In genomic region chr12:76559277-76560082, GRCh38 we compare ENCODE assay signal across 8 cellular contexts. TPM values are rescaled to one million over a fixed set of nuclear protein-coding genes. Genes with fewer than 3 reads are reported as not detected.
DNase-seq lines count a peak whose midpoint lies in the region; ATAC-seq and TF ChIP-seq lines count a peak whose summit lies in the region.

Gene OSBPL8, minus strand, starts transcription at chr12:76559771. Its CDS starts 72,220 bp downstream, at chr12:76487551.

- peak within 1 kb of the TSS; percentile 95 for H3K4me2 ChIP-seq in KMS-11

- intact Hi-C loops in Panc1 (cut with micrococcal nuclease; ENCODE audit: unreplicated experiment) (no loop called here), esophagus muscularis mucosa (cut with DNase I) (no loop called here)

- H3K9ac ChIP-seq in KMS-11, result peak within 1 kb of the TSS; percentile 92

- no peaks in the 10 kb centered on the region for H3K27me3 ChIP-seq in KMS-11 (ENCODE audit: insufficient read depth, low read depth)
- no peaks in the 10 kb centered on the region for H3K27me3 ChIP-seq in Panc1 (ENCODE audit: control insufficient read depth, insufficient read depth, low read length)
- H3K27me3 ChIP-seq in esophagus muscularis mucosa, result no peaks in the 10 kb centered on the region

- no peaks in the 10 kb centered on the region for H4K20me1 ChIP-seq in KMS-11 (ENCODE audit: insufficient read depth)

- CTCF ChIA-PET in Panc1 (lab: Charles Lee), result no interaction called here

- H3K9me3 ChIP-seq in Panc1 (ENCODE audit: control insufficient read depth, insufficient read depth, low read depth, low read length) (no peaks in the 10 kb centered on the region), esophagus muscularis mucosa (no peaks in the 10 kb centered on the region)

- WGBS in esophagus muscularis mucosa, result 6% methylated on average over 13 of the region's 85 CpGs

- DNase-seq in DMS79 treated with DMSO at 0.1 percent for 48 hours (lab: John Stamatoyannopoulos, UW), result peak; percentile 84
- no peak for DNase-seq in Panc1 (ENCODE audit: low read depth, low spot score)
- peak; percentile 99 for DNase-seq in activated T-cell treated with anti-CD3 and anti-CD28 coated beads, Interleukin-2, amount 50 U/mL, for 48 hours
- DNase-seq in esophagus muscularis mucosa (ENCODE audit: extremely low spot score), result peak; percentile 99
- DNase-seq in myocyte (ENCODE audit: low read depth), result peak; percentile 95
- DNase-seq in stimulated activated CD8-positive, alpha-beta memory T cell treated with anti-CD3 and anti-CD28 coated beads, Interleukin-7, amount 100 ng/mL, for 48 hours (ENCODE audit: extremely low read depth in 1 of 2, low read depth in 1 of 2), result peak; percentile 92 to 93

- no TSS peak for BruUV-seq in Panc1 (replicated peaks; lab: Mats Ljungman, UMichigan)

- POLR2A ChIA-PET in Panc1 (lab: Charles Lee), result interaction anchor here (0.5 kb wide), 1 partner anchor 533 kb away, joined by 3 read pairs; no protein-coding TSS in a partner anchor

- no peak for TF ChIP-seq EP300 in esophagus muscularis mucosa (IDR thresholded peaks at IDR 0.05)

- H3K4me1 ChIP-seq in KMS-11 (ENCODE audit: low read depth, poor library complexity, severe bottlenecking), result peaks cover 19% of the 10 kb centered on the region
- peaks cover 19% of the 10 kb centered on the region for H3K4me1 ChIP-seq in Panc1 (ENCODE audit: control insufficient read depth, insufficient read depth, low read length)
- peaks cover 9 to 45% (median 30%) of the 10 kb centered on the region in 4 donors for H3K4me1 ChIP-seq in esophagus muscularis mucosa

- H3K4me3 ChIP-seq in KMS-11 (IDR thresholded peaks at IDR 0.05; ENCODE audit: insufficient read depth, low read depth, low read length) (no peak within 1 kb of the TSS), Panc1 (ENCODE audit: low read depth in 2 of 2, low read length in 2 of 2) (peak within 1 kb of the TSS; percentile 73 to 99), esophagus muscularis mucosa (peak within 1 kb of the TSS; percentile 79 to 94 (median 92))

- H3K27ac ChIP-seq in KMS-11 (peak within 1 kb of the TSS; percentile 82), Panc1 (ENCODE audit: low read length) (peak within 1 kb of the TSS; percentile 98), esophagus muscularis mucosa (replicated peaks in 1 of 4) (peak within 1 kb of the TSS; percentile 87 to 95 (median 90))

- in situ Hi-C loops in Panc1 (cut with HindIII; ENCODE audit: low pct_unique_long_range_greater_than_20kb, low sequenced_read_pairs), result no loop called here

- peak; percentile 52 for TF ChIP-seq POLR2A in esophagus muscularis mucosa (IDR thresholded peaks at IDR 0.05; ENCODE audit: low read depth)

- H3K79me2 ChIP-seq in KMS-11 (ENCODE audit: insufficient read depth, low read depth), result peaks cover 46% of the 10 kb centered on the region

- no peaks in the 10 kb centered on the region for H3K36me3 ChIP-seq in KMS-11 (ENCODE audit: insufficient read depth)
- H3K36me3 ChIP-seq in Panc1 (ENCODE audit: control insufficient read depth, insufficient read depth, low read length), result no peaks in the 10 kb centered on the region; the same call in 1 of the 2 replicates
- no peaks in the 10 kb centered on the region for H3K36me3 ChIP-seq in esophagus muscularis mucosa

- TF ChIP-seq CTCF in KMS-11 (conservative IDR thresholded peaks at IDR 0.05; ENCODE audit: low read depth, low read length), result no peak
- peak; percentile 62 for TF ChIP-seq CTCF in Panc1 (IDR thresholded peaks at IDR 0.05)
- peak; percentile 22 to 38 (median 38) for TF ChIP-seq CTCF in esophagus muscularis mucosa (IDR thresholded peaks at IDR 0.05)

- peak within 1 kb of the TSS; percentile 95 for H2AFZ ChIP-seq in KMS-11 (ENCODE audit: low read depth)

- ATAC-seq in GM21737 (IDR thresholded peaks at IDR 0.05; ENCODE audit: unreplicated experiment) (peak; percentile 79), Panc1 (peak; percentile 91)

RNA-seq across cellular contexts. Expression of gene OSBPL8, which starts in this region (rescaled TPM):
- total RNA-seq in Panc1 (2021; ENCODE audit: unreplicated experiment) (76.9 TPM), esophagus muscularis mucosa (10 to 100 TPM; 50.0 to 55.0 (median 54.7) TPM), myocyte (58.1 and 65.4 TPM in 2 replicates)
- polyA plus RNA-seq in Panc1 (2012; ENCODE audit: insufficient read length), result 18.0 TPM
- polyA plus RNA-seq in myocyte (2012), result 17.8 TPM
